In genomic region chr3:32568953-32569352, GRCh38 we compare ENCODE assay signal across 9 cellular contexts. TPM values are rescaled to one million over a fixed set of nuclear protein-coding genes. Genes with fewer than 3 reads are reported as not detected.
A peak's percentile ranks its signal among the peaks of the same experiment; 100 is the strongest.
DNase-seq lines count a peak whose midpoint lies in the region; ATAC-seq and TF ChIP-seq lines count a peak whose summit lies in the region.
"Had no signal": no experiment of that assay in that cellular context is flagged by ENCODE, and none has a peak within 500 bp of the region (broad histone marks: within the 10 kb centered on the region; RNA-seq: fewer than 3 reads in every experiment).

No MANE protein-coding gene starts in this region.

- H3K36me3 ChIP-seq in NT2/D1 (ENCODE audit: insufficient read depth, insufficient read length, low read length) (peaks cover 22% of the 10 kb centered on the region), neuron (ENCODE audit: insufficient read depth, low read length) (peaks cover 14% of the 10 kb centered on the region)

- TF ChIP-seq CTCF in Calu3 (IDR thresholded peaks at IDR 0.05; ENCODE audit: unreplicated experiment) = no peak
- TF ChIP-seq CTCF in dorsolateral prefrontal cortex (IDR thresholded peaks at IDR 0.05 in 54 of 56, conservative IDR thresholded peaks at IDR 0.05 in 2 of 56; ENCODE audit: low read depth in 1 of 56, partially characterized antibody in 56 of 56) = no peak

- H3K27me3 Mint-ChIP-seq in Calu3 (ENCODE audit: unreplicated experiment) = no peaks in the 10 kb centered on the region

- no peaks in the 10 kb centered on the region for H3K9me3 Mint-ChIP-seq in Calu3 (ENCODE audit: low read depth, unreplicated experiment)

- peaks cover 33% of the 10 kb centered on the region for H3K36me3 Mint-ChIP-seq in Calu3 (ENCODE audit: insufficient read depth, unreplicated experiment)

- intact Hi-C loops in Calu3 (cut with micrococcal nuclease; ENCODE audit: unreplicated experiment) (no loop called here), dorsolateral prefrontal cortex (cut with DNase I) (no loop called here)

- H3K4me1 Mint-ChIP-seq in Calu3 (ENCODE audit: low read depth, unreplicated experiment) = no peaks in the 10 kb centered on the region

- peak overlapping the region in 20 of 59 donors; percentile 78 to 99 (median 97) for H3K27ac ChIP-seq in dorsolateral prefrontal cortex

- H3K4me3 Mint-ChIP-seq in Calu3 (ENCODE audit: low read depth, unreplicated experiment) = peak overlapping the region; percentile 78

- no peak for ATAC-seq in GM21529 (IDR thresholded peaks at IDR 0.05; ENCODE audit: unreplicated experiment)

- H3K4me3 ChIP-seq in NT2/D1 (ENCODE audit: insufficient read length, low read depth) = peak overlapping the region; percentile 99
- peak overlapping the region; percentile 54 to 99 (median 91) for H3K4me3 ChIP-seq in dorsolateral prefrontal cortex
- peak overlapping the region; percentile 81 for H3K4me3 ChIP-seq in neuron (ENCODE audit: low read length)

- CTCF ChIA-PET in Calu3 (lab: Charles Lee) = no interaction called here

- H3K4me1 ChIP-seq in NT2/D1 (ENCODE audit: insufficient read depth, insufficient read length) (peaks cover 3% of the 10 kb centered on the region), neuron (ENCODE audit: insufficient read depth, low read length) (peaks cover 15% of the 10 kb centered on the region)

- H2AFZ ChIP-seq in neuron (ENCODE audit: low read depth, low read length) = no peak overlapping the region

- H3K27ac Mint-ChIP-seq in Calu3 (ENCODE audit: unreplicated experiment) = no peak overlapping the region

- 0 out of 2 replicates have a peak, but pooled peaks cover under 1% of the 10 kb centered on the region for H3K9me3 ChIP-seq in NT2/D1 (ENCODE audit: insufficient read depth, low read length)
- no peaks in the 10 kb centered on the region for H3K9me3 ChIP-seq in neuron (ENCODE audit: low read length)

- peak overlapping the region; percentile 44 for H3K9ac ChIP-seq in NT2/D1 (ENCODE audit: insufficient read length, low read depth)

- DNase-seq in Calu3 = no peak
- no peak for DNase-seq in NT2/D1 (ENCODE audit: low read depth, low spot score)
- DNase-seq in dorsolateral prefrontal cortex = no peak
- DNase-seq in germinal center (ENCODE audit: low spot score) = no peak
- no peak for DNase-seq in NCI-H510A (lab: John Stamatoyannopoulos, UW)
- no peak for DNase-seq in DMS 273 treated with DMSO at 0.1 percent for 48 hours (lab: John Stamatoyannopoulos, UW)
- DNase-seq: small intestine had no signal

- H3K27me3 ChIP-seq in NT2/D1 (ENCODE audit: insufficient read depth, insufficient read length) (no peaks in the 10 kb centered on the region), dorsolateral prefrontal cortex (no peaks in the 10 kb centered on the region), neuron (ENCODE audit: insufficient read depth, low read length) (no peaks in the 10 kb centered on the region)

- no TSS peak for BruUV-seq in Calu3 (replicated peaks; lab: Mats Ljungman, UMichigan)

RNA-seq across cellular contexts. Expression of gene DYNC1LI1, which starts 1.7 kb away (rescaled TPM):
- total RNA-seq in Calu3 (2022) (25.4 and 29.8 TPM in 2 replicates), dorsolateral prefrontal cortex (10 to 100 TPM; 31.2 to 67.3 (median 50.5) TPM)
